ENCODE assay signal across 8 cellular contexts in the genomic region with DNA sequence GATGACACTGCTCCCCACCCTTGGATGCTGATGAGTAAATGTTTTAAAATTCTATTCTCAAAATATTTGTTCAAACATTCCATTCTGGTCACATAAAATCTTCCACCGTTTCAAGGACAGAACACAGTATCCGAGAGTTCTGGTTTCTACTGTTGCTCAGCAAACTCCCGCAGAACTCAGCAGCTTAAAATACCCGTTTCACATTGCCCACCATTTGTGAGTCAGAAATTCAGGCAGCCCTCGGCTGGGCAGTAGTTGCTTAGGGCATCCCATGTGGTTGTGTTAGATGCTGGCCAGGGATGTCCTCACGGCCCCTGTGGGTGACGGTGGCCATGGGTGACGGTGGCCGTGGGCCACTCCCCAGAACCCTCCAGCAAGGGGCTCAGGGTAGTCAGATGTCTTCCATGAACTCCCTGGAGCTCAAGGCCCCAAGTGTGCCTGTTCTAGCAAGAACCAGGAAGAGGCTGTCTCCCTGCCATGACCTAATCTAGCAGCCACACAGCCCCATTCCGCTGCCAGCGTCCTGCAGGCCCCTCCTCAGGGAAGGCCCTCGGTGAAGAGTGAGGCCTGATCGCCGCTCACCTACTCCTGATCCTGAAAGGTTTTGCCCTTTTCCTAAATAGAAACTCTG. TPM values are rescaled to one million over a fixed set of nuclear protein-coding genes. Genes with fewer than 3 reads are reported as not detected.
DNase-seq lines count a peak whose midpoint lies in the region; ATAC-seq, FAIRE-seq and TF ChIP-seq lines count a peak whose summit lies in the region.

No MANE protein-coding gene starts in this region.

- no peak for TF ChIP-seq CTCF in fibroblast of lung (conservative IDR thresholded peaks at IDR 0.05 in 1 of 2, IDR thresholded peaks at IDR 0.05 in 1 of 2; ENCODE audit: low read depth in 1 of 2, low read length in 2 of 2)
- no peak for TF ChIP-seq CTCF in natural killer cell (IDR thresholded peaks at IDR 0.05)

- H3K9me3 Mint-ChIP-seq in natural killer cell, result no peaks in the 10 kb centered on the region

- peaks cover 3% of the 10 kb centered on the region for H3K36me3 ChIP-seq in fibroblast of lung (ENCODE audit: control insufficient read depth, insufficient read depth, low read length)

- peak overlapping the region; percentile 78 for H3K4me2 ChIP-seq in fibroblast of lung (ENCODE audit: extremely low read depth, insufficient read depth, low read length)

- no peaks in the 10 kb centered on the region for H3K27me3 Mint-ChIP-seq in natural killer cell (ENCODE audit: low read depth in 2 of 2)

- H3K4me3 Mint-ChIP-seq in natural killer cell, result no peak overlapping the region

- DNase-seq in AG08396 (ENCODE audit: low spot score), result peak; percentile 73
- DNase-seq in fibroblast of lung (ENCODE audit: low read depth in 2 of 2), result peak; percentile 41 to 80
- DNase-seq in natural killer cell, result no peak
- DNase-seq in T-helper 2 cell, result no peak
- no peak for DNase-seq in HTR-8/SVneo (ENCODE audit: insufficient read length, low spot score)
- DNase-seq in cerebellar cortex (ENCODE audit: low spot score), result no peak
- no peak for DNase-seq in NCI-H446 treated with DMSO at 0.1 percent for 48 hours (lab: John Stamatoyannopoulos, UW)

- no peaks in the 10 kb centered on the region for H3K27me3 ChIP-seq in fibroblast of lung (ENCODE audit: control insufficient read depth, insufficient read depth, low read length)

- H3K36me3 Mint-ChIP-seq in natural killer cell, result no peaks in the 10 kb centered on the region

- peak overlapping the region; percentile 29 for H2AFZ ChIP-seq in fibroblast of lung (ENCODE audit: low read length)

- ATAC-seq in SK-N-SH treated with all-trans-retinoic acid at 6 μM for 48 hours (peak; percentile 45), natural killer cell (no peak)

- H3K4me3 ChIP-seq in fibroblast of lung (replicated peaks in 1 of 4; ENCODE audit: control extremely low read depth in 1 of 4, insufficient read depth in 1 of 4, low read depth in 3 of 4, low read length in 4 of 4), result peak overlapping the region in 1 of 4 experiments; percentile 27

- H3K4me1 Mint-ChIP-seq in natural killer cell, result peaks cover 14 to 39% of the 10 kb centered on the region in 2 donors

- no peaks in the 10 kb centered on the region for H4K20me1 ChIP-seq in fibroblast of lung (ENCODE audit: control insufficient read depth, extremely low read depth, insufficient read depth, low read length)

- H3K27ac Mint-ChIP-seq in natural killer cell, result peak overlapping the region; percentile 69 to 80

- H3K27ac ChIP-seq in fibroblast of lung (ENCODE audit: insufficient read depth, low read length), result peak overlapping the region; percentile 94

- no peaks in the 10 kb centered on the region for H3K9me3 ChIP-seq in fibroblast of lung (ENCODE audit: control insufficient read depth, insufficient read depth, low read depth, low read length)

- H3K79me2 ChIP-seq in fibroblast of lung (ENCODE audit: control insufficient read depth, insufficient read depth, low read length), result peaks cover 2% of the 10 kb centered on the region

- peak overlapping the region; percentile 51 for H3K9ac ChIP-seq in fibroblast of lung (ENCODE audit: insufficient read depth, low read length)

- no peak for FAIRE-seq in HTR-8/SVneo (lab: Jason Lieb, UNC)

- intact Hi-C loops in natural killer cell (cut with micrococcal nuclease), result no loop called here

- H3K4me1 ChIP-seq in fibroblast of lung (ENCODE audit: control insufficient read depth, extremely low read depth, insufficient read depth, low read length), result peaks cover 31% of the 10 kb centered on the region

TF ChIP-seq in SK-N-SH treated with all-trans-retinoic acid at 6 μM for 48 hours, 23 proteins besides CTCF, POLR2A, EP300 and RAD21 (continues in another document):
- TF ChIP-seq ZFP30 (CRISPR knock-in tag; IDR thresholded peaks at IDR 0.05), result no peak
- TF ChIP-seq, protein P1, sequence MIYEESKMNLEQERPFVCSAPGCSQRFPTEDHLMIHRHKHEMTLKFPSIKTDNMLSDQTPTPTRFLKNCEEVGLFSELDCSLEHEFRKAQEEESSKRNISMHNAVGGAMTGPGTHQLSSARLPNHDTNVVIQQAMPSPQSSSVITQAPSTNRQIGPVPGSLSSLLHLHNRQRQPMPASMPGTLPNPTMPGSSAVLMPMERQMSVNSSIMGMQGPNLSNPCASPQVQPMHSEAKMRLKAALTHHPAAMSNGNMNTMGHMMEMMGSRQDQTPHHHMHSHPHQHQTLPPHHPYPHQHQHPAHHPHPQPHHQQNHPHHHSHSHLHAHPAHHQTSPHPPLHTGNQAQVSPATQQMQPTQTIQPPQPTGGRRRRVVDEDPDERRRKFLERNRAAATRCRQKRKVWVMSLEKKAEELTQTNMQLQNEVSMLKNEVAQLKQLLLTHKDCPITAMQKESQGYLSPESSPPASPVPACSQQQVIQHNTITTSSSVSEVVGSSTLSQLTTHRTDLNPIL (CRISPR knock-in tag; IDR thresholded peaks at IDR 0.05; ENCODE audit: low read depth), result no peak
- TF ChIP-seq, protein P2, sequence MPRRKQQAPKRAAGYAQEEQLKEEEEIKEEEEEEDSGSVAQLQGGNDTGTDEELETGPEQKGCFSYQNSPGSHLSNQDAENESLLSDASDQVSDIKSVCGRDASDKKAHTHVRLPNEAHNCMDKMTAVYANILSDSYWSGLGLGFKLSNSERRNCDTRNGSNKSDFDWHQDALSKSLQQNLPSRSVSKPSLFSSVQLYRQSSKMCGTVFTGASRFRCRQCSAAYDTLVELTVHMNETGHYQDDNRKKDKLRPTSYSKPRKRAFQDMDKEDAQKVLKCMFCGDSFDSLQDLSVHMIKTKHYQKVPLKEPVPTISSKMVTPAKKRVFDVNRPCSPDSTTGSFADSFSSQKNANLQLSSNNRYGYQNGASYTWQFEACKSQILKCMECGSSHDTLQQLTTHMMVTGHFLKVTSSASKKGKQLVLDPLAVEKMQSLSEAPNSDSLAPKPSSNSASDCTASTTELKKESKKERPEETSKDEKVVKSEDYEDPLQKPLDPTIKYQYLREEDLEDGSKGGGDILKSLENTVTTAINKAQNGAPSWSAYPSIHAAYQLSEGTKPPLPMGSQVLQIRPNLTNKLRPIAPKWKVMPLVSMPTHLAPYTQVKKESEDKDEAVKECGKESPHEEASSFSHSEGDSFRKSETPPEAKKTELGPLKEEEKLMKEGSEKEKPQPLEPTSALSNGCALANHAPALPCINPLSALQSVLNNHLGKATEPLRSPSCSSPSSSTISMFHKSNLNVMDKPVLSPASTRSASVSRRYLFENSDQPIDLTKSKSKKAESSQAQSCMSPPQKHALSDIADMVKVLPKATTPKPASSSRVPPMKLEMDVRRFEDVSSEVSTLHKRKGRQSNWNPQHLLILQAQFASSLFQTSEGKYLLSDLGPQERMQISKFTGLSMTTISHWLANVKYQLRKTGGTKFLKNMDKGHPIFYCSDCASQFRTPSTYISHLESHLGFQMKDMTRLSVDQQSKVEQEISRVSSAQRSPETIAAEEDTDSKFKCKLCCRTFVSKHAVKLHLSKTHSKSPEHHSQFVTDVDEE (CRISPR knock-in tag; IDR thresholded peaks at IDR 0.05), result no peak
- TF ChIP-seq, protein P3, sequence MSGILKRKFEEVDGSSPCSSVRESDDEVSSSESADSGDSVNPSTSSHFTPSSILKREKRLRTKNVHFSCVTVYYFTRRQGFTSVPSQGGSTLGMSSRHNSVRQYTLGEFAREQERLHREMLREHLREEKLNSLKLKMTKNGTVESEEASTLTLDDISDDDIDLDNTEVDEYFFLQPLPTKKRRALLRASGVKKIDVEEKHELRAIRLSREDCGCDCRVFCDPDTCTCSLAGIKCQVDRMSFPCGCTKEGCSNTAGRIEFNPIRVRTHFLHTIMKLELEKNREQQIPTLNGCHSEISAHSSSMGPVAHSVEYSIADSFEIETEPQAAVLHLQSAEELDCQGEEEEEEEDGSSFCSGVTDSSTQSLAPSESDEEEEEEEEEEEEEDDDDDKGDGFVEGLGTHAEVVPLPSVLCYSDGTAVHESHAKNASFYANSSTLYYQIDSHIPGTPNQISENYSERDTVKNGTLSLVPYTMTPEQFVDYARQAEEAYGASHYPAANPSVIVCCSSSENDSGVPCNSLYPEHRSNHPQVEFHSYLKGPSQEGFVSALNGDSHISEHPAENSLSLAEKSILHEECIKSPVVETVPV (CRISPR knock-in tag; IDR thresholded peaks at IDR 0.05), result no peak
- no peak for TF ChIP-seq RARB (CRISPR knock-in tag; IDR thresholded peaks at IDR 0.05)
- TF ChIP-seq, protein P4, sequence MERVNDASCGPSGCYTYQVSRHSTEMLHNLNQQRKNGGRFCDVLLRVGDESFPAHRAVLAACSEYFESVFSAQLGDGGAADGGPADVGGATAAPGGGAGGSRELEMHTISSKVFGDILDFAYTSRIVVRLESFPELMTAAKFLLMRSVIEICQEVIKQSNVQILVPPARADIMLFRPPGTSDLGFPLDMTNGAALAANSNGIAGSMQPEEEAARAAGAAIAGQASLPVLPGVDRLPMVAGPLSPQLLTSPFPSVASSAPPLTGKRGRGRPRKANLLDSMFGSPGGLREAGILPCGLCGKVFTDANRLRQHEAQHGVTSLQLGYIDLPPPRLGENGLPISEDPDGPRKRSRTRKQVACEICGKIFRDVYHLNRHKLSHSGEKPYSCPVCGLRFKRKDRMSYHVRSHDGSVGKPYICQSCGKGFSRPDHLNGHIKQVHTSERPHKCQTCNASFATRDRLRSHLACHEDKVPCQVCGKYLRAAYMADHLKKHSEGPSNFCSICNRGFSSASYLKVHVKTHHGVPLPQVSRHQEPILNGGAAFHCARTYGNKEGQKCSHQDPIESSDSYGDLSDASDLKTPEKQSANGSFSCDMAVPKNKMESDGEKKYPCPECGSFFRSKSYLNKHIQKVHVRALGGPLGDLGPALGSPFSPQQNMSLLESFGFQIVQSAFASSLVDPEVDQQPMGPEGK (CRISPR knock-in tag; IDR thresholded peaks at IDR 0.05; ENCODE audit: borderline replicate concordance), result no peak
- TF ChIP-seq ARNTL (CRISPR knock-in tag; IDR thresholded peaks at IDR 0.05; ENCODE audit: borderline replicate concordance, low read depth), result no peak
- TF ChIP-seq ZFP3 (CRISPR knock-in tag; IDR thresholded peaks at IDR 0.05), result no peak
- no peak for TF ChIP-seq CSDC2 (CRISPR knock-in tag; IDR thresholded peaks at IDR 0.05)
- TF ChIP-seq BACH2 (CRISPR knock-in tag; IDR thresholded peaks at IDR 0.05; ENCODE audit: borderline replicate concordance), result no peak
- TF ChIP-seq ZNF8 (CRISPR knock-in tag; IDR thresholded peaks at IDR 0.05), result no peak
- TF ChIP-seq ZC3H10 (CRISPR knock-in tag; IDR thresholded peaks at IDR 0.05), result no peak
- TF ChIP-seq TOX (CRISPR knock-in tag; IDR thresholded peaks at IDR 0.05; ENCODE audit: borderline replicate concordance), result no peak
- TF ChIP-seq ZNF70 (CRISPR knock-in tag; IDR thresholded peaks at IDR 0.05), result no peak
- no peak for TF ChIP-seq TCF4 (CRISPR knock-in tag; IDR thresholded peaks at IDR 0.05; ENCODE audit: borderline replicate concordance)

RNA-seq across cellular contexts. Expression of a gene that starts 17.3 kb away (rescaled TPM):
- total RNA-seq in fibroblast of lung (55.2 and 72.5 TPM in 2 replicates), natural killer cell (100 to 1,000 TPM; 105 to 149 (median 130) TPM)
- polyA plus RNA-seq in fibroblast of lung, result 80.6 and 90.4 TPM in 2 replicates
- polyA plus RNA-seq in fibroblast of lung (2012), result 118 and 125 TPM in 2 replicates
- polyA minus RNA-seq in fibroblast of lung (ENCODE audit: low replicate concordance), result 137 and 151 TPM in 2 replicates

RNA-seq across cellular contexts. Expression of a gene that starts 45.4 kb away (rescaled TPM):
- total RNA-seq in fibroblast of lung (not detected in 2 replicates), natural killer cell (not detected)
- not detected in 2 replicates for polyA plus RNA-seq in fibroblast of lung
- polyA plus RNA-seq in fibroblast of lung (2012), result not detected in 2 replicates
- not detected in 2 replicates for polyA minus RNA-seq in fibroblast of lung (ENCODE audit: low replicate concordance)

Comparison
In these comparisons a context has a peak if more than half of its experiments do, and no peak if none do; other contexts are left out.
1. DNase-seq: peak in AG08396 (single experiment) and fibroblast of lung (2 of 2); none in natural killer cell (single experiment), T-helper 2 cell (0 of 5), HTR-8/SVneo (single experiment), cerebellar cortex (single experiment) and NCI-H446 treated with DMSO at 0.1 percent for 48 hours (single experiment).